Comparison of ENCODE assay signal across 11 cellular contexts in genomic region chr9:128193469-128194096, GRCh38. TPM values are rescaled to one million over a fixed set of nuclear protein-coding genes. Genes with fewer than 3 reads are reported as not detected.
A peak's percentile ranks its signal among the peaks of the same experiment; 100 is the strongest.
DNase-seq lines count a peak whose midpoint lies in the region; ATAC-seq and TF ChIP-seq lines count a peak whose summit lies in the region.
"Had no signal": no experiment of that assay in that cellular context is flagged by ENCODE, and none has a peak within 500 bp of the region (broad histone marks: within the 10 kb centered on the region; RNA-seq: fewer than 3 reads in every experiment).

No MANE protein-coding gene starts in this region.

- H3K4me3 ChIP-seq in gastroesophageal sphincter (peak overlapping the region in 1 of 2 donors; percentile 94), subcutaneous abdominal adipose tissue (ENCODE audit: low read depth in 1 of 5, low read length in 5 of 5) (peak overlapping the region in 2 of 5 donors; percentile 26 to 92)

- H3K27me3 Mint-ChIP-seq in T-cell = no peaks in the 10 kb centered on the region

- peaks cover 12 to 26% (median 22%) of the 10 kb centered on the region in 3 donors for H3K4me1 Mint-ChIP-seq in T-cell

- no peak for TF ChIP-seq EP300 in gastroesophageal sphincter (IDR thresholded peaks at IDR 0.05)

- POLR2A ChIA-PET in T-cell (lab: Charles Lee) = no interaction called here

- peaks cover 12% of the 10 kb centered on the region for H3K36me3 Mint-ChIP-seq in T-cell

- no peak for ATAC-seq in T-cell (replicated peaks in 1 of 4)
- ATAC-seq in gastroesophageal sphincter = no peak
- ATAC-seq in GM21528 (IDR thresholded peaks at IDR 0.05; ENCODE audit: low FRiP score, unreplicated experiment) = no peak
- no peak for ATAC-seq in GM18511 (IDR thresholded peaks at IDR 0.05; ENCODE audit: unreplicated experiment)

- TF ChIP-seq CTCF in gastroesophageal sphincter (IDR thresholded peaks at IDR 0.05) = no peak
- no peak for TF ChIP-seq CTCF in GM20000 (IDR thresholded peaks at IDR 0.05; ENCODE audit: extremely low read depth, missing control alignments)

- H3K9me3 ChIP-seq in gastroesophageal sphincter (no peaks in the 10 kb centered on the region), subcutaneous abdominal adipose tissue (ENCODE audit: control insufficient read depth in 5 of 5, low read length in 5 of 5) (no peaks in the 10 kb centered on the region)

- H3K9me3 Mint-ChIP-seq in T-cell = no peaks in the 10 kb centered on the region
- H3K9me3 Mint-ChIP-seq: activated T-helper 2 cell treated with anti-CD3 and anti-CD28 coated beads, Interferon-gamma antibody, Interleukin-2, Interleukin-4, amounts not matched to agents 10 μg/mL and 5 μg/mL and 100 μg/mL, durations not matched to agents 14 hours and 24 hours and 36 hours had no signal

- peak overlapping the region in 3 of 4 donors; percentile 89 to 95 (median 93) for H3K27ac ChIP-seq in gastroesophageal sphincter
- H3K27ac ChIP-seq in subcutaneous abdominal adipose tissue (ENCODE audit: low read depth, low read length) = peak overlapping the region; percentile 70

- peaks cover 0 to 29% (median 9%) of the 10 kb centered on the region in 3 donors for H3K4me1 ChIP-seq in gastroesophageal sphincter
- H3K4me1 ChIP-seq in subcutaneous abdominal adipose tissue (ENCODE audit: control insufficient read depth in 5 of 5, insufficient read depth in 5 of 5, low read length in 5 of 5) = peaks cover 2 to 31% (median 28%) of the 10 kb centered on the region in 5 donors

- DNase-seq in GF-D8 (lab: John Stamatoyannopoulos, UW) (peak; percentile 64), T-cell (no peak), GM20000 (ENCODE audit: low spot score) (no peak)
- DNase-seq: cortex of kidney had no signal

- CTCF ChIA-PET in T-cell (lab: Charles Lee) = no interaction called here

- peaks cover 0 to 17% of the 10 kb centered on the region in 2 donors for H3K36me3 ChIP-seq in gastroesophageal sphincter
- H3K36me3 ChIP-seq in subcutaneous abdominal adipose tissue (ENCODE audit: control insufficient read depth in 5 of 5, insufficient read depth in 5 of 5, low read length in 5 of 5) = peaks cover 0 to 12% (median 9%) of the 10 kb centered on the region in 5 donors

- H3K27me3 ChIP-seq in gastroesophageal sphincter (no peaks in the 10 kb centered on the region), subcutaneous abdominal adipose tissue (ENCODE audit: control insufficient read depth in 5 of 5, insufficient read depth in 4 of 5, low read length in 5 of 5) (no peaks in the 10 kb centered on the region)

- H3K4me3 Mint-ChIP-seq in T-cell = peak overlapping the region in 2 of 3 donors; percentile 21 to 39

- H3K27ac Mint-ChIP-seq in T-cell = no peak overlapping the region
- H3K27ac Mint-ChIP-seq: activated T-helper 2 cell treated with anti-CD3 and anti-CD28 coated beads, Interferon-gamma antibody, Interleukin-2, Interleukin-4, amounts not matched to agents 10 μg/mL and 5 μg/mL and 100 μg/mL, durations not matched to agents 14 hours and 24 hours and 36 hours had no signal

- no peak for TF ChIP-seq POLR2A in gastroesophageal sphincter (IDR thresholded peaks at IDR 0.05)

- WGBS in gastroesophageal sphincter (ENCODE audit: low coverage in 1 of 2), 2 donors = 83 to 94% methylated on average over 3 to 14 of the region's 14 CpGs

- peak overlapping the region in 2 of 5 donors; percentile 16 to 59 for H3K9ac ChIP-seq in subcutaneous abdominal adipose tissue (ENCODE audit: low read length in 5 of 5)

RNA-seq across cellular contexts. Expression of gene CIZ1, which starts 2.2 kb away (rescaled TPM):
- total RNA-seq in T-cell (100 to 1,000 TPM; 143 to 163 (median 150) TPM), gastroesophageal sphincter (10 to 100 TPM; 41.7 to 83.9 (median 58.1) TPM)

RNA-seq across cellular contexts. Expression of gene DNM1, which starts 9.6 kb away (rescaled TPM):
- total RNA-seq in T-cell = 1 to 10 TPM in 4 of 5 donors, under 1 TPM in 1; 0.95 to 3.0 (median 1.8) TPM
- total RNA-seq in gastroesophageal sphincter = 10 to 100 TPM in 2 of 4 donors, 1 to 10 TPM in 2; 8.6 to 22.3 (median 14.4) TPM

RNA-seq across cellular contexts. Expression of gene BBLN, which starts 33.5 kb away (rescaled TPM):
- total RNA-seq in T-cell (10 to 100 TPM; 50.0 to 85.9 (median 81.4) TPM), gastroesophageal sphincter (100 to 1,000 TPM; 139 to 165 (median 145) TPM)

RNA-seq across cellular contexts. Expression of gene LCN2, which starts 44.3 kb away (rescaled TPM):
- not detected for total RNA-seq in T-cell
- total RNA-seq in gastroesophageal sphincter = 100 to 1,000 TPM in 1 of 4 donors, 1 to 10 TPM in 1, under 1 TPM in 1, not detected in 1; 0.58 to 222 (median 1.4) TPM
- total RNA-seq: activated T-helper 2 cell treated with anti-CD3 and anti-CD28 coated beads, Interferon-gamma antibody, Interleukin-2, Interleukin-4, amounts not matched to agents 10 μg/mL and 5 μg/mL and 100 μg/mL, durations not matched to agents 14 hours and 24 hours and 36 hours; lung microvascular endothelial cell; SK-MEL-5 had no signal
